ENCODE assay signal across 8 cellular contexts in the genomic region with DNA sequence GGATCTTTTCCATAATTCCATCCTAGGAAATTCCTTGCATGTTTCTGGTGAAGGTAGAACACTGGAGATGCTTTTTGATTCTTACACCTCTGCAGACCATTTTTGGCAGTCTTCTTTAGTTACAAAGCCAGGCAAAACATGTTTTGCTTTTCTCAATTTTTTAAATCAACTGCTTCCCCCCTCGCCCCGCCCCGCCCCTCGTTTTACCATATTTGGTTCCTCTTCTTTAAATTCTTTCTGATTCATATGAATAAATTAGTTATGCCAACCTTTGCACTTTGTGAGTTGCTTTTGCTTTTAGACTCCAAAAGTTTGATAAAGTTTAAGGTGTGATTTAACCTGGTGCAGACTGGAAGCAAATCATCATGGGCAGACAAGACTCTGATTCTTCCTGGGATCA.
A peak's percentile ranks its signal among the peaks of the same experiment; 100 is the strongest.
DNase-seq lines count a peak whose midpoint lies in the region; ATAC-seq and TF ChIP-seq lines count a peak whose summit lies in the region.

No MANE protein-coding gene starts in this region.

- CTCF ChIA-PET in MCF 10A (lab: Yijun Ruan, JAX), result interaction anchor here (0.5 to 2.7 kb wide), 3 partner anchors 34 to 140 kb away, joined by 3 to 13 read pairs (median 5); no protein-coding TSS in a partner anchor

- H3K9me3 ChIP-seq in left ventricle myocardium inferior (replicated peaks) (no peaks in the 10 kb centered on the region), neural cell (ENCODE audit: low read length) (no peaks in the 10 kb centered on the region)

- BruUV-seq in MCF 10A (replicated peaks; lab: Mats Ljungman, UMichigan), result no TSS peak

- no peaks in the 10 kb centered on the region for H4K20me1 ChIP-seq in neural cell (ENCODE audit: insufficient read depth)

- peak overlapping the region; percentile 82 for H3K4me3 ChIP-seq in left ventricle myocardium inferior
- peak overlapping the region; percentile 81 for H3K4me3 ChIP-seq in neural cell (ENCODE audit: low read length)

- H3K36me3 Mint-ChIP-seq in MCF 10A (ENCODE audit: insufficient read depth, unreplicated experiment), result no peaks in the 10 kb centered on the region

- DNase-seq in left ventricle myocardium inferior (no peak), Right ventricle myocardium inferior (ENCODE audit: missing footprints) (no peak), MCF 10A (ENCODE audit: unreplicated experiment) (no peak), RKO (ENCODE audit: low spot score) (no peak), NCI-H1105 (lab: John Stamatoyannopoulos, UW) (no peak), left lobe of liver (ENCODE audit: low spot score) (no peak)

- no peak overlapping the region for H3K27ac Mint-ChIP-seq in MCF 10A (ENCODE audit: low read depth, unreplicated experiment)

- ATAC-seq in Right ventricle myocardium inferior (no peak), left lobe of liver (no peak), HG02840 (IDR thresholded peaks at IDR 0.05; ENCODE audit: low FRiP score, unreplicated experiment) (no peak)

- H3K4me1 ChIP-seq in left ventricle myocardium inferior, result peaks cover 34% of the 10 kb centered on the region

- no peak for TF ChIP-seq RAD21 in neural cell (conservative IDR thresholded peaks at IDR 0.05)

- no peaks in the 10 kb centered on the region for H3K27me3 ChIP-seq in left ventricle myocardium inferior (ENCODE audit: low read depth)
- H3K27me3 ChIP-seq in neural cell (ENCODE audit: insufficient read depth, low read depth, low read length), result no peaks in the 10 kb centered on the region

- H3K36me3 ChIP-seq in left ventricle myocardium inferior, result no peaks in the 10 kb centered on the region
- no peaks in the 10 kb centered on the region for H3K36me3 ChIP-seq in neural cell (ENCODE audit: insufficient read depth, low read length)

- no peak overlapping the region for H2AFZ ChIP-seq in neural cell (ENCODE audit: low read depth, low read length)

- no peaks in the 10 kb centered on the region for H3K9me3 Mint-ChIP-seq in MCF 10A (ENCODE audit: unreplicated experiment)

- peak overlapping the region; percentile 98 for H3K27ac ChIP-seq in left ventricle myocardium inferior (replicated peaks)
- H3K27ac ChIP-seq in neural cell (ENCODE audit: low read length), result no peak overlapping the region

- peaks cover 13% of the 10 kb centered on the region for H3K4me1 Mint-ChIP-seq in MCF 10A (ENCODE audit: insufficient read depth, unreplicated experiment)

- H3K9ac ChIP-seq in neural cell (ENCODE audit: low read length), result peak overlapping the region; percentile 92

- H3F3A ChIP-seq in neural cell (ENCODE audit: insufficient read depth, low read length, poor library complexity, severe bottlenecking), result no peaks in the 10 kb centered on the region

- POLR2A ChIA-PET in MCF 10A (lab: Yijun Ruan, JAX), result interaction anchor here (0.7 to 4.1 kb wide), 4 partner anchors 80 to 1233 kb away, joined by 3 to 19 read pairs (median 6); a partner anchor contains a TSS

- H3K4me2 ChIP-seq in neural cell (ENCODE audit: low read length), result peak overlapping the region; percentile 68

- peaks cover 30% of the 10 kb centered on the region for H3K79me2 ChIP-seq in neural cell (replicated peaks; ENCODE audit: insufficient read depth, low read length)

- no peak for TF ChIP-seq EP300 in neural cell (conservative IDR thresholded peaks at IDR 0.05; ENCODE audit: poor library complexity, severe bottlenecking)

- no peaks in the 10 kb centered on the region for H3K27me3 Mint-ChIP-seq in MCF 10A (ENCODE audit: insufficient read depth, unreplicated experiment)

- TF ChIP-seq CTCF in left ventricle myocardium inferior (IDR thresholded peaks at IDR 0.05; ENCODE audit: borderline replicate concordance) (no peak), MCF 10A (IDR thresholded peaks at IDR 0.05; ENCODE audit: unreplicated experiment) (no peak), neural cell (IDR thresholded peaks at IDR 0.05; ENCODE audit: poor library complexity, severe bottlenecking) (no peak)

- peak overlapping the region; percentile 77 for H3K4me3 Mint-ChIP-seq in MCF 10A (ENCODE audit: unreplicated experiment)

- intact Hi-C loops in left ventricle myocardium inferior (cut with micrococcal nuclease), result loop anchor here (10.0 kb wide), 1 partner anchor 136 kb away; no protein-coding TSS in a partner anchor
- intact Hi-C loops in Right ventricle myocardium inferior (cut with DNase I), result loop anchor here (2.0 to 10.0 kb wide), 5 partner anchors 78 to 616 kb away; a partner anchor contains a TSS
- intact Hi-C loops in MCF 10A (cut with micrococcal nuclease), result loop anchor here (5.0 kb wide), 1 partner anchor 353 kb away; a partner anchor contains a TSS

- H3K9me2 ChIP-seq in neural cell (ENCODE audit: insufficient read depth, low read length), result no peaks in the 10 kb centered on the region

TF ChIP-seq in neural cell, 6 proteins besides CTCF, POLR2A, EP300 and RAD21:
- TF ChIP-seq, protein P1, sequence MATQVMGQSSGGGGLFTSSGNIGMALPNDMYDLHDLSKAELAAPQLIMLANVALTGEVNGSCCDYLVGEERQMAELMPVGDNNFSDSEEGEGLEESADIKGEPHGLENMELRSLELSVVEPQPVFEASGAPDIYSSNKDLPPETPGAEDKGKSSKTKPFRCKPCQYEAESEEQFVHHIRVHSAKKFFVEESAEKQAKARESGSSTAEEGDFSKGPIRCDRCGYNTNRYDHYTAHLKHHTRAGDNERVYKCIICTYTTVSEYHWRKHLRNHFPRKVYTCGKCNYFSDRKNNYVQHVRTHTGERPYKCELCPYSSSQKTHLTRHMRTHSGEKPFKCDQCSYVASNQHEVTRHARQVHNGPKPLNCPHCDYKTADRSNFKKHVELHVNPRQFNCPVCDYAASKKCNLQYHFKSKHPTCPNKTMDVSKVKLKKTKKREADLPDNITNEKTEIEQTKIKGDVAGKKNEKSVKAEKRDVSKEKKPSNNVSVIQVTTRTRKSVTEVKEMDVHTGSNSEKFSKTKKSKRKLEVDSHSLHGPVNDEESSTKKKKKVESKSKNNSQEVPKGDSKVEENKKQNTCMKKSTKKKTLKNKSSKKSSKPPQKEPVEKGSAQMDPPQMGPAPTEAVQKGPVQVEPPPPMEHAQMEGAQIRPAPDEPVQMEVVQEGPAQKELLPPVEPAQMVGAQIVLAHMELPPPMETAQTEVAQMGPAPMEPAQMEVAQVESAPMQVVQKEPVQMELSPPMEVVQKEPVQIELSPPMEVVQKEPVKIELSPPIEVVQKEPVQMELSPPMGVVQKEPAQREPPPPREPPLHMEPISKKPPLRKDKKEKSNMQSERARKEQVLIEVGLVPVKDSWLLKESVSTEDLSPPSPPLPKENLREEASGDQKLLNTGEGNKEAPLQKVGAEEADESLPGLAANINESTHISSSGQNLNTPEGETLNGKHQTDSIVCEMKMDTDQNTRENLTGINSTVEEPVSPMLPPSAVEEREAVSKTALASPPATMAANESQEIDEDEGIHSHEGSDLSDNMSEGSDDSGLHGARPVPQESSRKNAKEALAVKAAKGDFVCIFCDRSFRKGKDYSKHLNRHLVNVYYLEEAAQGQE (IDR thresholded peaks at IDR 0.05; ENCODE audit: borderline replicate concordance), result no peak
- TF ChIP-seq MXI1 (conservative IDR thresholded peaks at IDR 0.05; ENCODE audit: poor library complexity, severe bottlenecking), result no peak
- TF ChIP-seq TAF1 (IDR thresholded peaks at IDR 0.05; ENCODE audit: low read depth), result no peak
- no peak for TF ChIP-seq EZH2 (IDR thresholded peaks at IDR 0.05; ENCODE audit: borderline replicate concordance, insufficient read depth, low read length, poor library complexity, severe bottlenecking)
- no peak for TF ChIP-seq POLR2AphosphoS5 (IDR thresholded peaks at IDR 0.05)
- no peak for TF ChIP-seq SMC3 (conservative IDR thresholded peaks at IDR 0.05; ENCODE audit: poor library complexity)
